In the genomic region with DNA sequence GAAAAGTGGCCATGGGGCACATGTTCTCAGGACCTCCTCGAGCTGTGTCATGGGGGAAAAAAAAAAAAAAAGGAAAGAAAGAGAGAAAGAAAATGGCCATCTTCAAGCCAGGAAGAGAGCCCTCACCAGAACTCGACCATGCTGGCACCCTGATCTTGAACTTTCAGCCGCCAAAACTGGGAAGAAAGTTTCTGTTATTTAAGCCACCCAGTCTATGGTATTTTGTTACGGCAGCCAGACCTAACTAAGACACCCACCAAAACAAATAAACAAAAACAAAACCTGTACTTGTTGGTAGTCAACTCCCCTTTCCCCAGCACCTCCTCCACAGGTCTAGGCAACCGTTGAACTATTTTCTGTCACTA, we compare ENCODE assay signal across 8 cellular contexts. TPM values are rescaled to one million over a fixed set of nuclear protein-coding genes. Genes with fewer than 3 reads are reported as not detected.
"Had no signal": no experiment of that assay in that cellular context is flagged by ENCODE, and none has a peak within 500 bp of the region (broad histone marks: within the 10 kb centered on the region; RNA-seq: fewer than 3 reads in every experiment).

No MANE protein-coding gene starts in this region.

- DNase-seq: IMR-90, KBM-7 had no signal

- H3K4me3 ChIP-seq: K562 had no signal

- H3K27ac ChIP-seq: HL-60 had no signal

RNA-seq across cellular contexts. Expression of gene SLC13A2, which starts 26.1 kb away (rescaled TPM):
- total RNA-seq: HepG2, HT-29, HT1080, IMR-90 had no signal
- polyA plus RNA-seq: IgD-negative memory B cell, IMR-90, K562 had no signal

RNA-seq across cellular contexts. Expression of gene FOXN1, which starts 58.8 kb away (rescaled TPM):
- total RNA-seq: HepG2, HT-29, HT1080, IMR-90, K562 had no signal
- polyA plus RNA-seq: IgD-negative memory B cell, IMR-90, K562 had no signal
